ENCODE assay signal across 8 cellular contexts in genomic region chr19:45469132-45469834, GRCh38. TPM values are rescaled to one million over a fixed set of nuclear protein-coding genes. Genes with fewer than 3 reads are reported as not detected.
DNase-seq lines count a peak whose midpoint lies in the region; ATAC-seq, FAIRE-seq and TF ChIP-seq lines count a peak whose summit lies in the region.

No MANE protein-coding gene starts in this region.

- intact Hi-C loops in uterus (cut with DNase I; ENCODE audit: low total_unique reads), result no loop called here

- H3K9me3 ChIP-seq in T-helper 17 cell (ENCODE audit: control insufficient read depth, low read length, poor library complexity, severe bottlenecking), result no peaks in the 10 kb centered on the region
- H3K9me3 ChIP-seq in right atrium auricular region, result no peaks in the 10 kb centered on the region
- no peaks in the 10 kb centered on the region for H3K9me3 ChIP-seq in uterus

- DNase-seq in GM12891 (ENCODE audit: insufficient read length, low spot score) (peak; percentile 92), NCI-H1694 (lab: John Stamatoyannopoulos, UW) (peak; percentile 82), T-helper 17 cell (peak; percentile 56 to 85 (median 79)), right atrium auricular region (ENCODE audit: low spot score) (peak; percentile 97), putamen (ENCODE audit: low spot score) (peak; percentile 92), uterus (peak; percentile 91 to 92)

- peak; percentile 56 for ATAC-seq in HG02884 (IDR thresholded peaks at IDR 0.05; ENCODE audit: unreplicated experiment)
- ATAC-seq in T-helper 17 cell, result peak; percentile 69

- peak overlapping the region; percentile 94 for H3K27ac ChIP-seq in angular gyrus (ENCODE audit: low read depth, low read length)
- peak overlapping the region; percentile 95 to 98 for H3K27ac ChIP-seq in right atrium auricular region
- H3K27ac ChIP-seq in uterus, result peak overlapping the region; percentile 91 to 93

- peak; percentile 100 for FAIRE-seq in GM12891 (lab: Jason Lieb, UNC)

- H3K36me3 ChIP-seq in right atrium auricular region (no peaks in the 10 kb centered on the region), uterus (no peaks in the 10 kb centered on the region)

- H3K4me1 ChIP-seq in right atrium auricular region (peaks cover 0 to 35% of the 10 kb centered on the region in 2 donors), uterus (peaks cover 3 to 17% of the 10 kb centered on the region in 2 donors)

- H3K4me3 Mint-ChIP-seq in T-helper 17 cell, result peak overlapping the region; percentile 95

- TF ChIP-seq POLR2A in GM12891 (IDR thresholded peaks at IDR 0.05; ENCODE audit: low read depth, low read length) (peak; percentile 60), uterus (IDR thresholded peaks at IDR 0.05) (peak; percentile 56 to 78)

- peak overlapping the region; percentile 97 for H3K27ac Mint-ChIP-seq in T-helper 17 cell

- H3K36me3 Mint-ChIP-seq in T-helper 17 cell (ENCODE audit: low read depth), result peaks cover 12% of the 10 kb centered on the region

- TF ChIP-seq CTCF in right atrium auricular region (IDR thresholded peaks at IDR 0.05) (no peak), uterus (IDR thresholded peaks at IDR 0.05) (peak in 2 of 4 experiments; percentile 21 to 32)

- H3K27me3 ChIP-seq in right atrium auricular region (no peaks in the 10 kb centered on the region), uterus (no peaks in the 10 kb centered on the region)

- H3K4me1 Mint-ChIP-seq in T-helper 17 cell, result peaks cover 40% of the 10 kb centered on the region

- H3K4me3 ChIP-seq in right atrium auricular region (peak overlapping the region; percentile 51 to 77), uterus (peak overlapping the region; percentile 69 to 83)

- peaks cover 24% of the 10 kb centered on the region for H3K27me3 Mint-ChIP-seq in T-helper 17 cell

TF ChIP-seq in GM12891, 5 proteins besides CTCF, POLR2A, EP300 and RAD21:
- no peak for TF ChIP-seq POU2F2 (IDR thresholded peaks at IDR 0.05; ENCODE audit: low read depth, low read length)
- TF ChIP-seq PAX5 (IDR thresholded peaks at IDR 0.05; ENCODE audit: insufficient read depth, low read length, severe bottlenecking), result no peak
- TF ChIP-seq TAF1 (IDR thresholded peaks at IDR 0.05; ENCODE audit: low read depth, low read length), result no peak
- TF ChIP-seq POLR2AphosphoS5 (IDR thresholded peaks at IDR 0.05; ENCODE audit: low read depth, low read length), result no peak
- TF ChIP-seq SPI1 (IDR thresholded peaks at IDR 0.05; ENCODE audit: low read depth, low read length), result no peak
TF ChIP-seq in GM12891: peak in this region for 0.

RNA-seq across cellular contexts. Expression of gene FOSB, which starts 1.5 kb away (rescaled TPM):
- polyA plus RNA-seq in GM12891 (2012; ENCODE audit: low read depth, missing spikeins), result 6.5 TPM
- total RNA-seq in T-helper 17 cell (1,000 to 10,000 TPM in 1 of 2 donors, 100 to 1,000 TPM in 1; 967 to 2,209 TPM), right atrium auricular region (10 to 100 TPM; 17.8 to 19.7 TPM), uterus (10 to 100 TPM in 2 of 4 donors, 1 to 10 TPM in 1, not detected in 1; 8.1 to 52.1 (median 28.6) TPM)

RNA-seq across cellular contexts. Expression of gene RTN2, which starts 27.6 kb away (rescaled TPM):
- 5.6 TPM for polyA plus RNA-seq in GM12891 (2012; ENCODE audit: low read depth, missing spikeins)
- total RNA-seq in T-helper 17 cell (1 to 10 TPM; 2.3 to 6.2 TPM), right atrium auricular region (10 to 100 TPM; 22.8 to 24.0 TPM), uterus (1 to 10 TPM in 3 of 4 donors, not detected in 1; 5.9 to 9.0 (median 7.0) TPM)

RNA-seq across cellular contexts. Expression of gene PPM1N, which starts 29.0 kb away (rescaled TPM):
- 1.4 TPM for polyA plus RNA-seq in GM12891 (2012; ENCODE audit: low read depth, missing spikeins)
- total RNA-seq in T-helper 17 cell (1 to 10 TPM; 3.8 to 8.5 TPM), right atrium auricular region (1 to 10 TPM in 1 of 2 donors, not detected in 1; 1.8 TPM), uterus (10 to 100 TPM in 1 of 4 donors, not detected in 3; 42.5 TPM)

RNA-seq across cellular contexts. Expression of gene VASP, which starts 38.0 kb away (rescaled TPM):
- polyA plus RNA-seq in GM12891 (2012; ENCODE audit: low read depth, missing spikeins), result 65.6 TPM
- total RNA-seq in T-helper 17 cell (100 to 1,000 TPM in 1 of 2 donors, 10 to 100 TPM in 1; 99.7 to 101 TPM), right atrium auricular region (10 to 100 TPM; 61.4 to 61.7 TPM), uterus (100 to 1,000 TPM in 1 of 4 donors, 10 to 100 TPM in 3; 21.5 to 157 (median 38.3) TPM)

RNA-seq across cellular contexts. Expression of gene ERCC1, which starts 45.6 kb away (rescaled TPM):
- 37.4 TPM for polyA plus RNA-seq in GM12891 (2012; ENCODE audit: low read depth, missing spikeins)
- total RNA-seq in T-helper 17 cell, result 10 to 100 TPM; 28.4 to 36.2 TPM
- 100 to 1,000 TPM; 110 to 126 TPM for total RNA-seq in right atrium auricular region
- 100 to 1,000 TPM in 1 of 4 donors, 10 to 100 TPM in 3; 37.9 to 130 (median 68.0) TPM for total RNA-seq in uterus

Comparison
In these comparisons a context has a peak if more than half of its experiments do, and no peak if none do; other contexts are left out.
1. Peak in every context shown above with its lines: DNase-seq, ATAC-seq, H3K4me3 ChIP-seq and H3K27ac ChIP-seq.
2. RNA of gene FOSB, which starts 1.5 kb away (total RNA-seq): 967 to 2,209 TPM in T-helper 17 cell; 8.1 to 52.1 TPM in uterus and 17.8 to 19.7 TPM in right atrium auricular region; every median in the first group is over 10 times any median in the second.